2 cellular contexts compared by ENCODE assay signal in the genomic region with DNA sequence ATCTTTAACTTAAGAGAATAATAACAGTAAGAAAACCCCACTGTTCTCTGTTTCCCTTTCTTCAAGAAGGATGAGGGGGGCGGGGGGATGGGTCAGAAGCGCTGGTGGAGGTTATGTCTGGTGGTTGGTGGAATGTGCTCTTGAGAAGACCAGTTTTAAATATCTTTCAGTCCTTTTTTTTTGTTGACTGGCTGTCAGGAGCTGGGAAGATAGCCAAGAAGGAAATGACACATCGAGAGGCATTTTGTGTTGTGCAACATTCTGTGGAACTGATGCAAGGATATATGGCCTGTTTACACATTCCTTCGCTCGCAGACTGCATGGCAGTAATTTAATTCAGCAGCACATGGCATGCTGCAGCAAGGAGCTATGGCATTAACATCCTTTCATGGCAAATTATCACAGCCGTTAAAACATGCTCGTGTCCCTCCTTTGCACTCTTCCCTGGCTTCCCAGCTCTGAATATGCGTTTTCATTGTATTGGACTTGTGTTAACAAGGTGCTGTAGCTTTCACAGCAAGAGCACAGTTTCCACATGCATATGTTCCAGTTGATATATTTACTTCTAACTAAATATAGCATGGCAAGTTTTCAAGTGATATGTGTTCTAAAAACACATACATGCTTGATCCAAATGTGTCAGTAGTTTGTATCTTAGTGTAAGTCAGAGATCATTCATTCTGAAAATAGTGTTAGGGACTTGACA.
A peak's percentile ranks its signal among the peaks of the same experiment; 100 is the strongest.
TF ChIP-seq lines count a peak whose summit lies in the region.

No MANE protein-coding gene starts in this region.

TF ChIP-seq in HEK293, 187 proteins besides CTCF, POLR2A, EP300 and RAD21 (continued from another document and continues in another):
- no peak for TF ChIP-seq HOXA7 (CRISPR knock-in tag; IDR thresholded peaks at IDR 0.05; ENCODE audit: borderline replicate concordance)
- TF ChIP-seq, protein P1, sequence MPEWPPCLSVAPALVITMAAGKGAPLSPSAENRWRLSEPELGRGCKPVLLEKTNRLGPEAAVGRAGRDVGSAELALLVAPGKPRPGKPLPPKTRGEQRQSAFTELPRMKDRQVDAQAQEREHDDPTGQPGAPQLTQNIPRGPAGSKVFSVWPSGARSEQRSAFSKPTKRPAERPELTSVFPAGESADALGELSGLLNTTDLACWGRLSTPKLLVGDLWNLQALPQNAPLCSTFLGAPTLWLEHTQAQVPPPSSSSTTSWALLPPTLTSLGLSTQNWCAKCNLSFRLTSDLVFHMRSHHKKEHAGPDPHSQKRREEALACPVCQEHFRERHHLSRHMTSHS (tag by site-specific recombination; IDR thresholded peaks at IDR 0.05), result no peak
- peak; percentile 74 for TF ChIP-seq IKZF3 (tag by site-specific recombination; IDR thresholded peaks at IDR 0.05)
- TF ChIP-seq RBAK (tag by site-specific recombination; IDR thresholded peaks at IDR 0.05), result no peak
- TF ChIP-seq FEZF1 (tag by site-specific recombination; IDR thresholded peaks at IDR 0.05), result peak; percentile 94
- TF ChIP-seq, protein P2, sequence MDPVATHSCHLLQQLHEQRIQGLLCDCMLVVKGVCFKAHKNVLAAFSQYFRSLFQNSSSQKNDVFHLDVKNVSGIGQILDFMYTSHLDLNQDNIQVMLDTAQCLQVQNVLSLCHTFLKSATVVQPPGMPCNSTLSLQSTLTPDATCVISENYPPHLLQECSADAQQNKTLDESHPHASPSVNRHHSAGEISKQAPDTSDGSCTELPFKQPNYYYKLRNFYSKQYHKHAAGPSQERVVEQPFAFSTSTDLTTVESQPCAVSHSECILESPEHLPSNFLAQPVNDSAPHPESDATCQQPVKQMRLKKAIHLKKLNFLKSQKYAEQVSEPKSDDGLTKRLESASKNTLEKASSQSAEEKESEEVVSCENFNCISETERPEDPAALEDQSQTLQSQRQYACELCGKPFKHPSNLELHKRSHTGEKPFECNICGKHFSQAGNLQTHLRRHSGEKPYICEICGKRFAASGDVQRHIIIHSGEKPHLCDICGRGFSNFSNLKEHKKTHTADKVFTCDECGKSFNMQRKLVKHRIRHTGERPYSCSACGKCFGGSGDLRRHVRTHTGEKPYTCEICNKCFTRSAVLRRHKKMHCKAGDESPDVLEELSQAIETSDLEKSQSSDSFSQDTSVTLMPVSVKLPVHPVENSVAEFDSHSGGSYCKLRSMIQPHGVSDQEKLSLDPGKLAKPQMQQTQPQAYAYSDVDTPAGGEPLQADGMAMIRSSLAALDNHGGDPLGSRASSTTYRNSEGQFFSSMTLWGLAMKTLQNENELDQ (tag by site-specific recombination; IDR thresholded peaks at IDR 0.05; ENCODE audit: low read depth), result no peak
- TF ChIP-seq ZNF16 (tag by site-specific recombination; IDR thresholded peaks at IDR 0.05; ENCODE audit: low read depth), result no peak
- no peak for TF ChIP-seq BCL11A (tag by site-specific recombination; IDR thresholded peaks at IDR 0.05; ENCODE audit: low read depth)
- TF ChIP-seq, protein P3, sequence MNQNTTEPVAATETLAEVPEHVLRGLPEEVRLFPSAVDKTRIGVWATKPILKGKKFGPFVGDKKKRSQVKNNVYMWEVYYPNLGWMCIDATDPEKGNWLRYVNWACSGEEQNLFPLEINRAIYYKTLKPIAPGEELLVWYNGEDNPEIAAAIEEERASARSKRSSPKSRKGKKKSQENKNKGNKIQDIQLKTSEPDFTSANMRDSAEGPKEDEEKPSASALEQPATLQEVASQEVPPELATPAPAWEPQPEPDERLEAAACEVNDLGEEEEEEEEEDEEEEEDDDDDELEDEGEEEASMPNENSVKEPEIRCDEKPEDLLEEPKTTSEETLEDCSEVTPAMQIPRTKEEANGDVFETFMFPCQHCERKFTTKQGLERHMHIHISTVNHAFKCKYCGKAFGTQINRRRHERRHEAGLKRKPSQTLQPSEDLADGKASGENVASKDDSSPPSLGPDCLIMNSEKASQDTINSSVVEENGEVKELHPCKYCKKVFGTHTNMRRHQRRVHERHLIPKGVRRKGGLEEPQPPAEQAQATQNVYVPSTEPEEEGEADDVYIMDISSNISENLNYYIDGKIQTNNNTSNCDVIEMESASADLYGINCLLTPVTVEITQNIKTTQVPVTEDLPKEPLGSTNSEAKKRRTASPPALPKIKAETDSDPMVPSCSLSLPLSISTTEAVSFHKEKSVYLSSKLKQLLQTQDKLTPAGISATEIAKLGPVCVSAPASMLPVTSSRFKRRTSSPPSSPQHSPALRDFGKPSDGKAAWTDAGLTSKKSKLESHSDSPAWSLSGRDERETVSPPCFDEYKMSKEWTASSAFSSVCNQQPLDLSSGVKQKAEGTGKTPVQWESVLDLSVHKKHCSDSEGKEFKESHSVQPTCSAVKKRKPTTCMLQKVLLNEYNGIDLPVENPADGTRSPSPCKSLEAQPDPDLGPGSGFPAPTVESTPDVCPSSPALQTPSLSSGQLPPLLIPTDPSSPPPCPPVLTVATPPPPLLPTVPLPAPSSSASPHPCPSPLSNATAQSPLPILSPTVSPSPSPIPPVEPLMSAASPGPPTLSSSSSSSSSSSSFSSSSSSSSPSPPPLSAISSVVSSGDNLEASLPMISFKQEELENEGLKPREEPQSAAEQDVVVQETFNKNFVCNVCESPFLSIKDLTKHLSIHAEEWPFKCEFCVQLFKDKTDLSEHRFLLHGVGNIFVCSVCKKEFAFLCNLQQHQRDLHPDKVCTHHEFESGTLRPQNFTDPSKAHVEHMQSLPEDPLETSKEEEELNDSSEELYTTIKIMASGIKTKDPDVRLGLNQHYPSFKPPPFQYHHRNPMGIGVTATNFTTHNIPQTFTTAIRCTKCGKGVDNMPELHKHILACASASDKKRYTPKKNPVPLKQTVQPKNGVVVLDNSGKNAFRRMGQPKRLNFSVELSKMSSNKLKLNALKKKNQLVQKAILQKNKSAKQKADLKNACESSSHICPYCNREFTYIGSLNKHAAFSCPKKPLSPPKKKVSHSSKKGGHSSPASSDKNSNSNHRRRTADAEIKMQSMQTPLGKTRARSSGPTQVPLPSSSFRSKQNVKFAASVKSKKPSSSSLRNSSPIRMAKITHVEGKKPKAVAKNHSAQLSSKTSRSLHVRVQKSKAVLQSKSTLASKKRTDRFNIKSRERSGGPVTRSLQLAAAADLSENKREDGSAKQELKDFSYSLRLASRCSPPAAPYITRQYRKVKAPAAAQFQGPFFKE (tag by site-specific recombination; IDR thresholded peaks at IDR 0.05; ENCODE audit: borderline replicate concordance), result no peak
- no peak for TF ChIP-seq ZSCAN23 (tag by site-specific recombination; IDR thresholded peaks at IDR 0.05)
- peak; percentile 57; the same call in 1 of the 2 replicates for TF ChIP-seq KLF16 (tag by site-specific recombination; IDR thresholded peaks at IDR 0.05)
- TF ChIP-seq, protein P4, sequence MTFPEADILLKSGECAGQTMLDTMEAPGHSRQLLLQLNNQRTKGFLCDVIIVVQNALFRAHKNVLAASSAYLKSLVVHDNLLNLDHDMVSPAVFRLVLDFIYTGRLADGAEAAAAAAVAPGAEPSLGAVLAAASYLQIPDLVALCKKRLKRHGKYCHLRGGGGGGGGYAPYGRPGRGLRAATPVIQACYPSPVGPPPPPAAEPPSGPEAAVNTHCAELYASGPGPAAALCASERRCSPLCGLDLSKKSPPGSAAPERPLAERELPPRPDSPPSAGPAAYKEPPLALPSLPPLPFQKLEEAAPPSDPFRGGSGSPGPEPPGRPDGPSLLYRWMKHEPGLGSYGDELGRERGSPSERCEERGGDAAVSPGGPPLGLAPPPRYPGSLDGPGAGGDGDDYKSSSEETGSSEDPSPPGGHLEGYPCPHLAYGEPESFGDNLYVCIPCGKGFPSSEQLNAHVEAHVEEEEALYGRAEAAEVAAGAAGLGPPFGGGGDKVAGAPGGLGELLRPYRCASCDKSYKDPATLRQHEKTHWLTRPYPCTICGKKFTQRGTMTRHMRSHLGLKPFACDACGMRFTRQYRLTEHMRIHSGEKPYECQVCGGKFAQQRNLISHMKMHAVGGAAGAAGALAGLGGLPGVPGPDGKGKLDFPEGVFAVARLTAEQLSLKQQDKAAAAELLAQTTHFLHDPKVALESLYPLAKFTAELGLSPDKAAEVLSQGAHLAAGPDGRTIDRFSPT (tag by site-specific recombination; IDR thresholded peaks at IDR 0.05), result peak; percentile 90
- TF ChIP-seq ZNF777 (tag by site-specific recombination; IDR thresholded peaks at IDR 0.05; ENCODE audit: borderline replicate concordance), result no peak

TF ChIP-seq in PFSK-1, 5 proteins besides CTCF, POLR2A, EP300 and RAD21 (continued from another document):
- TF ChIP-seq, protein P5, sequence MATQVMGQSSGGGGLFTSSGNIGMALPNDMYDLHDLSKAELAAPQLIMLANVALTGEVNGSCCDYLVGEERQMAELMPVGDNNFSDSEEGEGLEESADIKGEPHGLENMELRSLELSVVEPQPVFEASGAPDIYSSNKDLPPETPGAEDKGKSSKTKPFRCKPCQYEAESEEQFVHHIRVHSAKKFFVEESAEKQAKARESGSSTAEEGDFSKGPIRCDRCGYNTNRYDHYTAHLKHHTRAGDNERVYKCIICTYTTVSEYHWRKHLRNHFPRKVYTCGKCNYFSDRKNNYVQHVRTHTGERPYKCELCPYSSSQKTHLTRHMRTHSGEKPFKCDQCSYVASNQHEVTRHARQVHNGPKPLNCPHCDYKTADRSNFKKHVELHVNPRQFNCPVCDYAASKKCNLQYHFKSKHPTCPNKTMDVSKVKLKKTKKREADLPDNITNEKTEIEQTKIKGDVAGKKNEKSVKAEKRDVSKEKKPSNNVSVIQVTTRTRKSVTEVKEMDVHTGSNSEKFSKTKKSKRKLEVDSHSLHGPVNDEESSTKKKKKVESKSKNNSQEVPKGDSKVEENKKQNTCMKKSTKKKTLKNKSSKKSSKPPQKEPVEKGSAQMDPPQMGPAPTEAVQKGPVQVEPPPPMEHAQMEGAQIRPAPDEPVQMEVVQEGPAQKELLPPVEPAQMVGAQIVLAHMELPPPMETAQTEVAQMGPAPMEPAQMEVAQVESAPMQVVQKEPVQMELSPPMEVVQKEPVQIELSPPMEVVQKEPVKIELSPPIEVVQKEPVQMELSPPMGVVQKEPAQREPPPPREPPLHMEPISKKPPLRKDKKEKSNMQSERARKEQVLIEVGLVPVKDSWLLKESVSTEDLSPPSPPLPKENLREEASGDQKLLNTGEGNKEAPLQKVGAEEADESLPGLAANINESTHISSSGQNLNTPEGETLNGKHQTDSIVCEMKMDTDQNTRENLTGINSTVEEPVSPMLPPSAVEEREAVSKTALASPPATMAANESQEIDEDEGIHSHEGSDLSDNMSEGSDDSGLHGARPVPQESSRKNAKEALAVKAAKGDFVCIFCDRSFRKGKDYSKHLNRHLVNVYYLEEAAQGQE (IDR thresholded peaks at IDR 0.05; ENCODE audit: insufficient read depth in 1 of 2, low read depth in 2 of 2, low read length in 2 of 2), result peak in 1 of 2 experiments; percentile 73; a peak in 3 of 4 replicates
- peak; percentile 99 for TF ChIP-seq SIN3A (IDR thresholded peaks at IDR 0.05; ENCODE audit: borderline replicate concordance, insufficient read depth, low read length)
- TF ChIP-seq POLR2AphosphoS5 (IDR thresholded peaks at IDR 0.05; ENCODE audit: low read depth, low read length), result no peak
